Comparison of ENCODE assay signal across 14 cellular contexts in genomic region chr2:109350526-109350925, GRCh38.
DNase-seq lines count a peak whose midpoint lies in the region; ATAC-seq and TF ChIP-seq lines count a peak whose summit lies in the region.
"Had no signal": no experiment of that assay in that cellular context is flagged by ENCODE, and none has a peak within 500 bp of the region (broad histone marks: within the 10 kb centered on the region; RNA-seq: fewer than 3 reads in every experiment).

No MANE protein-coding gene starts in this region.

- peaks cover 11% of the 10 kb centered on the region for H3K36me3 Mint-ChIP-seq in nephron progenitor cell (ENCODE audit: low read depth)

- H3K9ac ChIP-seq in adipocyte (ENCODE audit: low read length), result peak overlapping the region; percentile 3

- no peak for ATAC-seq in activated CD4-positive, CD25-positive, alpha-beta regulatory T cell treated with anti-CD3 and anti-CD28 coated beads, Interleukin-2, amount 50 U/mL, for 24 hours
- no peak for ATAC-seq in GM18867 (IDR thresholded peaks at IDR 0.05; ENCODE audit: unreplicated experiment)

- peak overlapping the region; percentile 34 for H3K4me3 Mint-ChIP-seq in nephron progenitor cell

- POLR2A ChIA-PET in AG04450 (lab: Yijun Ruan, JAX), result interaction anchor here (1.1 to 1.2 kb wide), 2 partner anchors 133 to 174 kb away, joined by 3 read pairs; no protein-coding TSS in a partner anchor

- H3K27me3 Mint-ChIP-seq in nephron progenitor cell (ENCODE audit: low read depth, poor library complexity), result peaks cover 6% of the 10 kb centered on the region

- no peaks in the 10 kb centered on the region for H3K27me3 ChIP-seq in AG04450 (ENCODE audit: control insufficient read depth, insufficient read depth, low read length)
- no peaks in the 10 kb centered on the region for H3K27me3 ChIP-seq in adipocyte (replicated peaks; ENCODE audit: control insufficient read depth, insufficient read depth, low read length)
- H3K27me3 ChIP-seq: stomach had no signal

- peaks cover 45% of the 10 kb centered on the region for H3K4me1 Mint-ChIP-seq in nephron progenitor cell

- peaks cover 10% of the 10 kb centered on the region for H3K9me3 Mint-ChIP-seq in nephron progenitor cell

- CTCF ChIA-PET in AG04450 (lab: Charles Lee), result no interaction called here

- H3K36me3 ChIP-seq in adipocyte (ENCODE audit: control insufficient read depth, insufficient read depth, low read length, severe bottlenecking), result peaks cover 4% of the 10 kb centered on the region
- H3K36me3 ChIP-seq: stomach had no signal

- peaks cover 12% of the 10 kb centered on the region for H3K4me1 ChIP-seq in adipocyte (ENCODE audit: control insufficient read depth, insufficient read depth, low read length)

- H3K9me3 ChIP-seq in AG04450 (ENCODE audit: control insufficient read depth, insufficient read depth, low read length), result peaks cover 14% of the 10 kb centered on the region
- no peaks in the 10 kb centered on the region for H3K9me3 ChIP-seq in adipocyte (ENCODE audit: control insufficient read depth, low read length)
- H3K9me3 ChIP-seq: stomach had no signal

- H3K27ac ChIP-seq in AG04450 (ENCODE audit: low read depth, low read length), result peak overlapping the region; percentile 39

- no peak for DNase-seq in AG04450 (ENCODE audit: low read depth, low spot score)
- DNase-seq in Daoy (ENCODE audit: low read depth), result peak; percentile 46
- no peak for DNase-seq in adipocyte (ENCODE audit: low read depth)
- DNase-seq in nephron progenitor cell, result no peak
- no peak for DNase-seq in NCI-H2081 (lab: John Stamatoyannopoulos, UW)
- DNase-seq in GM19240 (ENCODE audit: insufficient read length, low spot score), result no peak
- DNase-seq: activated CD4-positive, alpha-beta T cell treated with anti-CD3 and anti-CD28 coated beads, Interleukin-2, amount 50 U/mL, for 48 hours; activated naive CD4-positive, alpha-beta T cell treated with Interleukin-2 at 50 U/mL for 16 hours; NCI-H1048; stimulated activated CD4-positive, alpha-beta T cell treated with anti-CD3 and anti-CD28 coated beads, Interleukin-4, amount 100 ng/mL, for 24 hours had no signal

- no peak overlapping the region for H3K4me3 ChIP-seq in AG04450 (ENCODE audit: low read depth, low read length)
- H3K4me3 ChIP-seq in adipocyte (ENCODE audit: low read length), result no peak overlapping the region
- H3K4me3 ChIP-seq: stomach had no signal

- peak overlapping the region; percentile 36 for H3K27ac Mint-ChIP-seq in nephron progenitor cell
- H3K27ac Mint-ChIP-seq: progenitor cell of endocrine pancreas had no signal

- TF ChIP-seq CTCF in AG04450 (IDR thresholded peaks at IDR 0.05; ENCODE audit: low read depth, low read length), result no peak
- TF ChIP-seq CTCF in nephron progenitor cell (IDR thresholded peaks at IDR 0.05), result no peak
